8 cellular contexts compared by ENCODE assay signal in the genomic region with DNA sequence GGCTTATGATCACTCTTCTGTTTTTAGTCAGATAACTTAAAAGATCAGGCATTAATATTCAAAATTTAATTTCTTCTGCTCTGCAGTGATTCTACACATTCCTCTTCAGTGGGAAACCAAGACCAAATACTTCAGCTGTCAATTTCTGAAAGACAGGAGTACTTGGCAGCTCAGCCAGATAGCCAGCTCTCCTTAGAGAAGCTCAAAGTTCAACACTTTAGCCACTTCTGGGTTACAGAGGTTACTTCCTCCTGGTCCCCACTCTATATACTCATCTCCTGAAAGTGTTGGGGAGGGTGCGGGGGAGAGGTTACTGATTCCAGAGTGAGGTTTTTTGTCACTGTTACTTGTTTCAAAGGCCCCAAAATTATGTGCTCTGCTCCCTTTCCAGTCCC.
DNase-seq lines count a peak whose midpoint lies in the region; ATAC-seq, FAIRE-seq and TF ChIP-seq lines count a peak whose summit lies in the region.

No MANE protein-coding gene starts in this region.

- H3K9me3 ChIP-seq in SU-DHL-6 (ENCODE audit: insufficient read depth, low read length), result no peaks in the 10 kb centered on the region
- no peaks in the 10 kb centered on the region for H3K9me3 ChIP-seq in mucosa of stomach (ENCODE audit: control insufficient read depth, low read length)

- no peaks in the 10 kb centered on the region for H3K9me2 ChIP-seq in SU-DHL-6 (replicated peaks; ENCODE audit: insufficient read depth, low read length)

- FAIRE-seq in GM19239 (lab: Jason Lieb, UNC), result peak; percentile 98

- H3K4me2 ChIP-seq in SU-DHL-6 (ENCODE audit: low read depth, low read length, poor library complexity, severe bottlenecking), result peak overlapping the region; percentile 97

- no peak overlapping the region for H2AFZ ChIP-seq in SU-DHL-6 (ENCODE audit: low read depth, low read length, severe bottlenecking)

- H3K36me3 ChIP-seq in SU-DHL-6 (ENCODE audit: low read length) (no peaks in the 10 kb centered on the region), mucosa of stomach (ENCODE audit: control insufficient read depth, insufficient read depth, low read length) (no peaks in the 10 kb centered on the region)

- ATAC-seq in HG02943 (IDR thresholded peaks at IDR 0.05; ENCODE audit: low read depth, unreplicated experiment), result peak; percentile 44

- peaks cover 90% of the 10 kb centered on the region for H3K79me2 ChIP-seq in SU-DHL-6 (ENCODE audit: insufficient read depth, low read length)

- no peak for DNase-seq in GM19239 (ENCODE audit: insufficient read length, low spot score)
- DNase-seq in NCI-H524 (lab: John Stamatoyannopoulos, UW), result no peak
- no peak for DNase-seq in NCI-H2227 treated with DMSO at 0.1 percent for 48 hours (lab: John Stamatoyannopoulos, UW)
- DNase-seq in caudate nucleus (lab: John Stamatoyannopoulos, UW), result no peak
- DNase-seq in HCEC 1CT, result no peak

- H3K4me1 ChIP-seq in mucosa of stomach (ENCODE audit: control insufficient read depth, insufficient read depth, low read length), result peaks cover 19% of the 10 kb centered on the region

- peaks cover 19% of the 10 kb centered on the region for H3F3A ChIP-seq in SU-DHL-6 (ENCODE audit: insufficient read depth)

- H3K27ac ChIP-seq in SU-DHL-6 (ENCODE audit: low read depth, low read length), result peak overlapping the region; percentile 88
- H3K27ac ChIP-seq in caudate nucleus (ENCODE audit: low read depth, low read length), result no peak overlapping the region

- H3K4me3 ChIP-seq in SU-DHL-6 (ENCODE audit: insufficient read depth, low read length, poor library complexity, severe bottlenecking) (peak overlapping the region; percentile 69), mucosa of stomach (ENCODE audit: low read length) (peak overlapping the region; percentile 18)

- no peak for TF ChIP-seq CTCF in SU-DHL-6 (IDR thresholded peaks at IDR 0.05; ENCODE audit: insufficient read depth, low read length, poor library complexity, severe bottlenecking)

- H3K27me3 ChIP-seq in SU-DHL-6 (ENCODE audit: low read length), result no peaks in the 10 kb centered on the region
- no peaks in the 10 kb centered on the region for H3K27me3 ChIP-seq in mucosa of stomach (ENCODE audit: control insufficient read depth, insufficient read depth, low read length)

- no peaks in the 10 kb centered on the region for H4K20me1 ChIP-seq in SU-DHL-6 (ENCODE audit: low read depth, low read length)

- H3K9ac ChIP-seq in SU-DHL-6 (ENCODE audit: low read length), result peak overlapping the region; percentile 76
- peak overlapping the region; percentile 53 for H3K9ac ChIP-seq in mucosa of stomach (ENCODE audit: low read length)
